ENCODE assay signal across 24 cellular contexts in genomic region chr14:26528415-26529182, GRCh38.
DNase-seq lines count a peak whose midpoint lies in the region; ATAC-seq and TF ChIP-seq lines count a peak whose summit lies in the region.
"Had no signal": no experiment of that assay in that cellular context is flagged by ENCODE, and none has a peak within 500 bp of the region (broad histone marks: within the 10 kb centered on the region; RNA-seq: fewer than 3 reads in every experiment).

No MANE protein-coding gene starts in this region.

- no peaks in the 10 kb centered on the region for H3K27me3 ChIP-seq in ascending aorta
- no peaks in the 10 kb centered on the region for H3K27me3 ChIP-seq in mesenchymal stem cell (ENCODE audit: control insufficient read depth in 1 of 2, insufficient read depth in 1 of 2, low read length in 2 of 2)
- H3K27me3 ChIP-seq in tibial artery = no peaks in the 10 kb centered on the region
- H3K27me3 ChIP-seq: dorsolateral prefrontal cortex, neutrophil had no signal

- ATAC-seq in GM19455 (IDR thresholded peaks at IDR 0.05; ENCODE audit: unreplicated experiment) = no peak
- ATAC-seq in HG03135 (IDR thresholded peaks at IDR 0.05; ENCODE audit: unreplicated experiment) = no peak
- ATAC-seq: activated CD8-positive, alpha-beta memory T cell treated with anti-CD3 and anti-CD28 coated beads, Interleukin-2, amount 10 ng/mL, durations not matched to agents 7 days and 5 days; activated T-helper 17 cell treated with anti-CD3 and anti-CD28 coated beads, Interleukin-2, amount 50 U/mL, for 72 hours; left lobe of liver; T-cell had no signal

- H2BK15ac ChIP-seq in mesenchymal stem cell (ENCODE audit: low read depth, poor library complexity, severe bottlenecking) = no peak overlapping the region

- H3K14ac ChIP-seq in mesenchymal stem cell (ENCODE audit: low read length in 2 of 2) = no peak overlapping the region

- intact Hi-C loops in ascending aorta (cut with DNase I) = no loop called here
- intact Hi-C loops in tibial artery (cut with DNase I; ENCODE audit: low total_unique reads) = no loop called here

- no peak overlapping the region for H2BK120ac ChIP-seq in mesenchymal stem cell (ENCODE audit: low read depth, low read length)

- H2AK5ac ChIP-seq in mesenchymal stem cell (ENCODE audit: low read length, severe bottlenecking) = no peak overlapping the region

- H3K4me1 ChIP-seq in ascending aorta (no peaks in the 10 kb centered on the region), mesenchymal stem cell (ENCODE audit: control insufficient read depth, insufficient read depth, low read depth, low read length) (no peaks in the 10 kb centered on the region), tibial artery (peaks cover 0 to 14% (median 6%) of the 10 kb centered on the region in 4 donors)

- peak in 1 of 2 donors; percentile 80 for DNase-seq in ascending aorta (ENCODE audit: low spot score in 2 of 2)
- peak; percentile 54 for DNase-seq in fibroblast of the conjunctiva (ENCODE audit: low read depth)
- DNase-seq in mesenchymal stem cell = no peak
- peak; percentile 66 to 71 for DNase-seq in tibial artery
- DNase-seq in stimulated activated CD4-positive, alpha-beta T cell treated with anti-CD3 and anti-CD28 coated beads, Interleukin-2, amount 100 ng/mL, for 24 hours = no peak
- DNase-seq in SW480 (ENCODE audit: low spot score) = no peak
- DNase-seq: activated CD4-positive, alpha-beta T cell treated with anti-CD3 and anti-CD28 coated beads for 48 hours; activated CD8-positive, alpha-beta memory T cell treated with anti-CD3 and anti-CD28 coated beads, Interleukin-2, amount 10 ng/mL, durations not matched to agents 7 days and 5 days; caudate nucleus; DND-41; dorsolateral prefrontal cortex; H9; MV-4-11; NCI-H1930; NCI-H2227 treated with DMSO at 0.1 percent for 48 hours; NCI-H774; SIG-M5; T-cell had no signal

- H3K4ac ChIP-seq in mesenchymal stem cell (ENCODE audit: low read depth in 1 of 2, low read length in 2 of 2) = no peak overlapping the region

- no peak overlapping the region for H2BK12ac ChIP-seq in mesenchymal stem cell (ENCODE audit: low read length in 2 of 2)

- H3K4me3 ChIP-seq in ascending aorta = no peak overlapping the region
- H3K4me3 ChIP-seq in mesenchymal stem cell (ENCODE audit: insufficient read depth in 1 of 2, low read depth in 1 of 2, low read length in 2 of 2) = no peak overlapping the region
- H3K4me3 ChIP-seq in tibial artery = no peak overlapping the region
- H3K4me3 ChIP-seq: dorsolateral prefrontal cortex had no signal

- H3K27ac ChIP-seq in ascending aorta (peak overlapping the region; percentile 28 to 53), mesenchymal stem cell (ENCODE audit: low read length, poor library complexity, severe bottlenecking) (no peak overlapping the region), tibial artery (peak overlapping the region; percentile 20 to 46)
- H3K27ac ChIP-seq: dorsolateral prefrontal cortex, KMS-11, neutrophil had no signal

- no peak overlapping the region for H4K91ac ChIP-seq in mesenchymal stem cell (ENCODE audit: low read length)

- TF ChIP-seq CTCF in ascending aorta (IDR thresholded peaks at IDR 0.05) (no peak), tibial artery (IDR thresholded peaks at IDR 0.05) (no peak)

- H3K9me3 ChIP-seq in ascending aorta (no peaks in the 10 kb centered on the region), mesenchymal stem cell (ENCODE audit: control insufficient read depth, low read length) (no peaks in the 10 kb centered on the region), tibial artery (no peaks in the 10 kb centered on the region)
- H3K9me3 ChIP-seq: neutrophil had no signal

- no peak overlapping the region for H2BK5ac ChIP-seq in mesenchymal stem cell (ENCODE audit: low read depth, low read length, poor library complexity, severe bottlenecking)

- no peak overlapping the region for H3K4me2 ChIP-seq in mesenchymal stem cell (ENCODE audit: low read length, poor library complexity, severe bottlenecking)
- H3K4me2 ChIP-seq: KMS-11 had no signal

- H2AFZ ChIP-seq in mesenchymal stem cell (ENCODE audit: low read depth, low read length) = no peak overlapping the region

- H3K23ac ChIP-seq in mesenchymal stem cell (ENCODE audit: low read length in 2 of 2) = no peak overlapping the region

- 100% methylated on average over 4 of the region's 7 CpGs for WGBS in mesenchymal stem cell

- peaks cover 6% of the 10 kb centered on the region for H3K79me1 ChIP-seq in mesenchymal stem cell (replicated peaks; ENCODE audit: low read length, poor library complexity, severe bottlenecking)

- peak overlapping the region; percentile 14 for H3K9ac ChIP-seq in mesenchymal stem cell (ENCODE audit: low read length)
- H3K9ac ChIP-seq: KMS-11 had no signal

- no peak overlapping the region for H3K18ac ChIP-seq in mesenchymal stem cell (ENCODE audit: low read depth in 1 of 2, low read length in 2 of 2)

- H3K36me3 ChIP-seq in ascending aorta = no peaks in the 10 kb centered on the region
- peaks cover 0 to 8% of the 10 kb centered on the region in 2 experiments for H3K36me3 ChIP-seq in mesenchymal stem cell (ENCODE audit: control insufficient read depth in 1 of 2, insufficient read depth in 2 of 2, low read depth in 1 of 2, low read length in 2 of 2)
- no peaks in the 10 kb centered on the region for H3K36me3 ChIP-seq in tibial artery
- H3K36me3 ChIP-seq: neutrophil had no signal

- H4K8ac ChIP-seq in mesenchymal stem cell (ENCODE audit: low read length) = no peak overlapping the region

Comparison
In these comparisons a context has a peak if more than half of its experiments do, and no peak if none do; other contexts are left out.
1. DNase-seq: peak in fibroblast of the conjunctiva (single experiment) and tibial artery (2 of 2); none in mesenchymal stem cell (single experiment), stimulated activated CD4-positive, alpha-beta T cell treated with anti-CD3 and anti-CD28 coated beads, Interleukin-2, amount 100 ng/mL, for 24 hours (0 of 2) and SW480 (single experiment).